Comparison of ENCODE assay signal across 12 cellular contexts in the genomic region with DNA sequence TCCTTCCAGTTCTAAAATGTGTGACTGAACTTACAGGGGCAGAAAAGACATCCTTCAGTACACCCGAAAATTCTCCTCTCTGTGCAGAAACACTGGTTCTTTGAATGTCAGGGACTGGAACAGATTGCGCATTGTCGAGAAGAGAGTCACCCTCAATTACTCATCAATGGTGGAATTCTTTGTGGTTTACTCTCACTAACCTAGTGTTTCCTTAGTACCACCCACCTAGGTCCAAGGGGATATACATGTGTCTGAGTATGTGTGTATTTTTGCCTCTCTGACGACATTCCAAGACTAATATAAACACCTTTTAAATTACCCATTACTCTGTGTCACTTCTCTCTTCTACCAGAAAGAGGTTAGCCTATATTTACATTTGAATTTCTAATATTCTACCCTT.
DNase-seq lines count a peak whose midpoint lies in the region; ATAC-seq and TF ChIP-seq lines count a peak whose summit lies in the region.
"Had no signal": no experiment of that assay in that cellular context is flagged by ENCODE, and none has a peak within 500 bp of the region (broad histone marks: within the 10 kb centered on the region; RNA-seq: fewer than 3 reads in every experiment).

No MANE protein-coding gene starts in this region.

- no peaks in the 10 kb centered on the region for H3K36me3 ChIP-seq in Peyer's patch
- H3K36me3 ChIP-seq: heart left ventricle had no signal

- CTCF ChIA-PET in RWPE1 (lab: Yijun Ruan, JAX), result no interaction called here

- DNase-seq in GM04503 (ENCODE audit: low read depth), result peak; percentile 57
- peak; percentile 98 for DNase-seq in RWPE1 (ENCODE audit: low spot score)
- peak; percentile 58 for DNase-seq in fibroblast of gingiva (ENCODE audit: low read depth)
- DNase-seq in renal cortical epithelial cell (ENCODE audit: low read depth), result peak; percentile 99
- no peak for DNase-seq in Peyer's patch
- no peak for DNase-seq in stimulated activated effector memory CD8-positive, alpha-beta T cell treated with anti-CD3 and anti-CD28 coated beads, Interleukin-12 subunit alpha, Interleukin-12 subunit beta, amount 100 ng/mL, for 72 hours (ENCODE audit: low spot score in 2 of 2)
- DNase-seq in activated naive CD8-positive, alpha-beta T cell treated with anti-CD3 and anti-CD28 coated beads for 36 hours, result no peak
- DNase-seq: heart left ventricle; stimulated activated CD4-positive, alpha-beta T cell treated with anti-CD3 and anti-CD28 coated beads, Interleukin-15, amount 100 ng/mL, for 24 hours had no signal

- H3K9me3 ChIP-seq in Peyer's patch, result no peaks in the 10 kb centered on the region
- H3K9me3 ChIP-seq: heart left ventricle had no signal

- H3K27me3 ChIP-seq in Peyer's patch, result no peaks in the 10 kb centered on the region
- H3K27me3 ChIP-seq: heart left ventricle had no signal

- POLR2A ChIA-PET in RWPE1 (lab: Yijun Ruan, JAX; ENCODE audit: low non-redundant PET), result no interaction called here

- TF ChIP-seq CTCF in RWPE1 (conservative IDR thresholded peaks at IDR 0.05; ENCODE audit: low read depth), result no peak
- TF ChIP-seq CTCF in Peyer's patch (IDR thresholded peaks at IDR 0.05), result no peak

- no peaks in the 10 kb centered on the region for H3K36me3 Mint-ChIP-seq in stimulated activated effector memory CD8-positive, alpha-beta T cell treated with anti-CD3 and anti-CD28 coated beads, Interleukin-12 subunit alpha, Interleukin-12 subunit beta, amount 100 ng/mL, for 72 hours
- no peaks in the 10 kb centered on the region for H3K36me3 Mint-ChIP-seq in activated naive CD8-positive, alpha-beta T cell treated with anti-CD3 and anti-CD28 coated beads for 36 hours
- H3K36me3 Mint-ChIP-seq: brain had no signal

- no peak for TF ChIP-seq POLR2A in Peyer's patch (IDR thresholded peaks at IDR 0.05)

- peaks cover 4% of the 10 kb centered on the region for H3K27me3 Mint-ChIP-seq in activated naive CD8-positive, alpha-beta T cell treated with anti-CD3 and anti-CD28 coated beads for 36 hours
- H3K27me3 Mint-ChIP-seq: stimulated activated naive CD8-positive, alpha-beta T cell treated with anti-CD3 and anti-CD28 coated beads, Interleukin-15, Interleukin-2, amounts not matched to agents 100 ng/mL and 50 ng/mL, for 24 hours had no signal

- H3K4me3 Mint-ChIP-seq in stimulated activated effector memory CD8-positive, alpha-beta T cell treated with anti-CD3 and anti-CD28 coated beads, Interleukin-12 subunit alpha, Interleukin-12 subunit beta, amount 100 ng/mL, for 72 hours, result no peak overlapping the region
- no peak overlapping the region for H3K4me3 Mint-ChIP-seq in activated naive CD8-positive, alpha-beta T cell treated with anti-CD3 and anti-CD28 coated beads for 36 hours
- H3K4me3 Mint-ChIP-seq: brain; stimulated activated naive CD8-positive, alpha-beta T cell treated with anti-CD3 and anti-CD28 coated beads, Interleukin-15, Interleukin-2, amounts not matched to agents 100 ng/mL and 50 ng/mL, for 24 hours had no signal

- H3K4me3 ChIP-seq in Peyer's patch, result no peak overlapping the region
- H3K4me3 ChIP-seq: heart left ventricle had no signal

- H3K27ac Mint-ChIP-seq in stimulated activated effector memory CD8-positive, alpha-beta T cell treated with anti-CD3 and anti-CD28 coated beads, Interleukin-12 subunit alpha, Interleukin-12 subunit beta, amount 100 ng/mL, for 72 hours, result no peak overlapping the region
- H3K27ac Mint-ChIP-seq in activated naive CD8-positive, alpha-beta T cell treated with anti-CD3 and anti-CD28 coated beads for 36 hours, result no peak overlapping the region
- H3K27ac Mint-ChIP-seq: brain; stimulated activated naive CD8-positive, alpha-beta T cell treated with anti-CD3 and anti-CD28 coated beads, Interleukin-15, Interleukin-2, amounts not matched to agents 100 ng/mL and 50 ng/mL, for 24 hours had no signal

- H3K4me1 ChIP-seq in Peyer's patch, result no peaks in the 10 kb centered on the region

- ATAC-seq in stimulated activated effector memory CD8-positive, alpha-beta T cell treated with anti-CD3 and anti-CD28 coated beads, Interleukin-12 subunit alpha, Interleukin-12 subunit beta, amount 100 ng/mL, for 72 hours, result no peak
- no peak for ATAC-seq in HG03439 (IDR thresholded peaks at IDR 0.05; ENCODE audit: unreplicated experiment)
- ATAC-seq: heart left ventricle had no signal

- H3K4me1 Mint-ChIP-seq in stimulated activated effector memory CD8-positive, alpha-beta T cell treated with anti-CD3 and anti-CD28 coated beads, Interleukin-12 subunit alpha, Interleukin-12 subunit beta, amount 100 ng/mL, for 72 hours, result no peaks in the 10 kb centered on the region
- no peaks in the 10 kb centered on the region for H3K4me1 Mint-ChIP-seq in activated naive CD8-positive, alpha-beta T cell treated with anti-CD3 and anti-CD28 coated beads for 36 hours

- no peak overlapping the region for H3K27ac ChIP-seq in RWPE1
- no peak overlapping the region for H3K27ac ChIP-seq in Peyer's patch
- H3K27ac ChIP-seq: heart left ventricle had no signal

- H3K9me3 Mint-ChIP-seq in stimulated activated effector memory CD8-positive, alpha-beta T cell treated with anti-CD3 and anti-CD28 coated beads, Interleukin-12 subunit alpha, Interleukin-12 subunit beta, amount 100 ng/mL, for 72 hours, result peaks cover 20% of the 10 kb centered on the region
- H3K9me3 Mint-ChIP-seq in activated naive CD8-positive, alpha-beta T cell treated with anti-CD3 and anti-CD28 coated beads for 36 hours, result no peaks in the 10 kb centered on the region
- H3K9me3 Mint-ChIP-seq: brain; stimulated activated naive CD8-positive, alpha-beta T cell treated with anti-CD3 and anti-CD28 coated beads, Interleukin-15, Interleukin-2, amounts not matched to agents 100 ng/mL and 50 ng/mL, for 24 hours had no signal

Comparison
In these comparisons a context has a peak if more than half of its experiments do, and no peak if none do; other contexts are left out.
1. DNase-seq: peak in GM04503 (single experiment), RWPE1 (single experiment), fibroblast of gingiva (single experiment) and renal cortical epithelial cell (single experiment); none in Peyer's patch (0 of 3), stimulated activated effector memory CD8-positive, alpha-beta T cell treated with anti-CD3 and anti-CD28 coated beads, Interleukin-12 subunit alpha, Interleukin-12 subunit beta, amount 100 ng/mL, for 72 hours (0 of 2) and activated naive CD8-positive, alpha-beta T cell treated with anti-CD3 and anti-CD28 coated beads for 36 hours (single experiment).